ENCODE assay signal across 2 cellular contexts in genomic region chr22:20237480-20238440, GRCh38.
TF ChIP-seq lines count a peak whose summit lies in the region.

No MANE protein-coding gene starts in this region.

TF ChIP-seq in HepG2, 621 proteins besides CTCF, POLR2A, EP300 and RAD21:
- no peak for TF ChIP-seq RARA (CRISPR knock-in tag; IDR thresholded peaks at IDR 0.05)
- TF ChIP-seq POLR2AphosphoS2 (IDR thresholded peaks at IDR 0.05; ENCODE audit: low read depth, low read length) = no peak
- no peak for TF ChIP-seq TEAD2 (CRISPR knock-in tag; IDR thresholded peaks at IDR 0.05)
- TF ChIP-seq ZNF20 (CRISPR knock-in tag; IDR thresholded peaks at IDR 0.05) = no peak
- TF ChIP-seq SMC3 (IDR thresholded peaks at IDR 0.05; ENCODE audit: low read length) = no peak
- no peak for TF ChIP-seq ZMAT5 (CRISPR knock-in tag; IDR thresholded peaks at IDR 0.05; ENCODE audit: borderline replicate concordance, low read depth)
- TF ChIP-seq SETDB1 (CRISPR knock-in tag; IDR thresholded peaks at IDR 0.05; ENCODE audit: borderline replicate concordance) = no peak
- no peak for TF ChIP-seq RFXANK (CRISPR knock-in tag; IDR thresholded peaks at IDR 0.05)
- TF ChIP-seq ZNF746 (CRISPR knock-in tag; IDR thresholded peaks at IDR 0.05) = no peak
- TF ChIP-seq HMGA1 (CRISPR knock-in tag; conservative IDR thresholded peaks at IDR 0.05) = no peak
- no peak for TF ChIP-seq ZNF652 (CRISPR knock-in tag; IDR thresholded peaks at IDR 0.05; ENCODE audit: borderline replicate concordance, low read depth)
- TF ChIP-seq E2F5 (CRISPR knock-in tag; conservative IDR thresholded peaks at IDR 0.05) = no peak

TF ChIP-seq in HEK293T, 16 proteins besides CTCF, POLR2A, EP300 and RAD21:
- TF ChIP-seq TARDBP (IDR thresholded peaks at IDR 0.05) (no peak), SP1 (IDR thresholded peaks at IDR 0.05) (no peak), HDGF (IDR thresholded peaks at IDR 0.05; ENCODE audit: borderline replicate concordance) (no peak), ZNF384 (IDR thresholded peaks at IDR 0.05) (no peak), FOXA1 (IDR thresholded peaks at IDR 0.05) (no peak), NFRKB (IDR thresholded peaks at IDR 0.05) (no peak), LEF1 (IDR thresholded peaks at IDR 0.05; ENCODE audit: borderline replicate concordance) (no peak), SUZ12 (IDR thresholded peaks at IDR 0.05) (no peak), FOXK2 (IDR thresholded peaks at IDR 0.05) (no peak), L3MBTL2 (conservative IDR thresholded peaks at IDR 0.05) (no peak), BHLHE40 (IDR thresholded peaks at IDR 0.05; ENCODE audit: borderline replicate concordance) (no peak), PKNOX1 (IDR thresholded peaks at IDR 0.05) (no peak), FOXM1 (IDR thresholded peaks at IDR 0.05; ENCODE audit: borderline replicate concordance) (no peak), ARNT (IDR thresholded peaks at IDR 0.05) (no peak), ELF4 (IDR thresholded peaks at IDR 0.05) (no peak), CTBP1 (IDR thresholded peaks at IDR 0.05; ENCODE audit: borderline replicate concordance) (no peak)
